Comparison of ENCODE assay signal across 9 cellular contexts in the genomic region with DNA sequence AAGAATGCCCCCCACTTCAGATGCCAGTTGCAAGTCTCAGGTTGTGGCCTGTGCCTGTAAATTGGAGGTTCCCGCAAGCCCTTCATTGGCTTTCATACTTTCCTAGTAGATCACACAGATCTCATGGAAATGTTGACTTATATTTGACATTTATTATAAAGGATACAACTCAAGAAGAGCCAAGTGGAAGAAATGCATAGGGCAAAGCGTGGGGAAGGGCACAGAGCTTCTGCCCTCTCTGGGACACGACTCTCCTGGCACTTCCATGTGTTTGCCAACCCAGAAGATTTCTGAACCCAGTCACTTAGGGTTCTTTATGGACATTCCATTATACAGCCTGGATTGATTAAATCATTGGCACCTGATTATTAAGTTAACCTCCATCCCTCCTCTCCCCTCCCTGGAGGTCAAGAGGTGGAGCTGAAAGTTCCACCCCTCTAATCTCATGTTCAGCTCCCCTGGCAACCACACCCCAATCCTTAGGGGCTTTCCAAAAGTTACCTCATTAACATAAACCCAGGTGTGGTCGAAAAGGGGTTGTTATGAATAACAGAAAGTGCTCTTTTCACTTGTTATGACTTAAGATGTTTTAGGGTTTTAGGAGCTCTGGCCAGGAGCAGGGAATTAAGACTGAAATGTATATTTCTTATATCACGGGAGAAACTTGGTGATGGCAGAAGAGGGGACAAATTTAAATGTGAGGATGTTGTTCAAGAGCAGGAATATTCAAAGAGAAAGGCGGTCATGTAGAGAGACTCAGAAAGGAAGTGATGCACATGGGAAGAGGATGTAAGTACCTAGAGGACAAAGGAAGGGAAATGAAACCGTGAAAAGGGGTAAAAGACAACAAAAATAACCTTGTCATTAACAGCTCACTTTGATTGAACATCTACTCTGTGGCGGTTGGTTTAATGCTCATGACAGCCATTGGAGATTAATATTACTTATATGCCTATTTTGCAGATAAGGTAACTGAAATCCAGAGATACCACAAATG. TPM values are rescaled to one million over a fixed set of nuclear protein-coding genes. Genes with fewer than 3 reads are reported as not detected.
DNase-seq lines count a peak whose midpoint lies in the region; ATAC-seq and TF ChIP-seq lines count a peak whose summit lies in the region.
"Had no signal": no experiment of that assay in that cellular context is flagged by ENCODE, and none has a peak within 500 bp of the region (broad histone marks: within the 10 kb centered on the region; RNA-seq: fewer than 3 reads in every experiment).

No MANE protein-coding gene starts in this region.

- peaks cover 54 to 80% (median 69%) of the 10 kb centered on the region in 3 donors for H3K4me1 Mint-ChIP-seq in CD8-positive, alpha-beta memory T cell
- H3K4me1 Mint-ChIP-seq in activated naive CD8-positive, alpha-beta T cell treated with anti-CD3 and anti-CD28 coated beads, Interleukin-2, amount 10 ng/mL, durations not matched to agents 7 days and 5 days, result peaks cover 50% of the 10 kb centered on the region

- CTCF ChIA-PET in CD8-positive, alpha-beta memory T cell (lab: Charles Lee), result interaction anchor here (0.9 to 1.0 kb wide), 2 partner anchors 20 to 245 kb away, joined by 3 read pairs; no protein-coding TSS in a partner anchor

- no peaks in the 10 kb centered on the region for H3K27me3 Mint-ChIP-seq in CD8-positive, alpha-beta memory T cell
- no peaks in the 10 kb centered on the region for H3K27me3 Mint-ChIP-seq in activated naive CD8-positive, alpha-beta T cell treated with anti-CD3 and anti-CD28 coated beads, Interleukin-2, amount 10 ng/mL, durations not matched to agents 7 days and 5 days

- peak overlapping the region; percentile 8 for H3K27ac ChIP-seq in CD8-positive, alpha-beta memory T cell (ENCODE audit: low read depth, low read length)
- H3K27ac ChIP-seq in vagina (no peak overlapping the region), heart right ventricle (peak overlapping the region in 2 of 10 donors; percentile 6 to 69), thyroid gland (no peak overlapping the region)

- H3K36me3 ChIP-seq in CD8-positive, alpha-beta memory T cell (ENCODE audit: insufficient read depth, low read length), result peaks cover 67% of the 10 kb centered on the region
- H3K36me3 ChIP-seq in vagina (peaks cover 0 to 70% of the 10 kb centered on the region in 2 donors), heart right ventricle (peaks cover 0 to 100% (median 50%) of the 10 kb centered on the region in 9 donors), thyroid gland (peaks cover 38 to 43% of the 10 kb centered on the region in 2 donors)

- POLR2A ChIA-PET in CD8-positive, alpha-beta memory T cell (lab: Charles Lee), result no interaction called here
- POLR2A ChIA-PET in activated naive CD8-positive, alpha-beta T cell treated with anti-CD3 and anti-CD28 coated beads, Interleukin-2, amount 10 ng/mL, durations not matched to agents 7 days and 5 days (lab: Charles Lee), result interaction anchor here (0.6 to 1.9 kb wide), 7 partner anchors 17 to 222 kb away, joined by 3 to 6 read pairs (median 3); a partner anchor contains a TSS

- peaks cover 21% of the 10 kb centered on the region for H3K4me1 ChIP-seq in CD8-positive, alpha-beta memory T cell (ENCODE audit: insufficient read depth, low read length)
- H3K4me1 ChIP-seq in vagina (no peaks in the 10 kb centered on the region), heart right ventricle (peaks cover 0 to 57% (median 0%) of the 10 kb centered on the region in 9 donors), thyroid gland (no peaks in the 10 kb centered on the region)

- H3K9me3 ChIP-seq in CD8-positive, alpha-beta memory T cell (ENCODE audit: low read length), result no peaks in the 10 kb centered on the region
- H3K9me3 ChIP-seq in vagina, result no peaks in the 10 kb centered on the region
- no peaks in the 10 kb centered on the region for H3K9me3 ChIP-seq in heart right ventricle
- H3K9me3 ChIP-seq in thyroid gland, result no peaks in the 10 kb centered on the region

- DNase-seq in CD8-positive, alpha-beta memory T cell, result peak in 2 of 5 donors; percentile 21 to 26
- no peak for DNase-seq in activated naive CD8-positive, alpha-beta T cell treated with anti-CD3 and anti-CD28 coated beads, Interleukin-2, amount 10 ng/mL, durations not matched to agents 7 days and 5 days
- DNase-seq in vagina (ENCODE audit: extremely low spot score in 2 of 2) (no peak), cardiac septum (ENCODE audit: low spot score) (no peak), heart right ventricle (no peak), thyroid gland (no peak)

- peaks cover 33 to 92% (median 46%) of the 10 kb centered on the region in 3 donors for H3K36me3 Mint-ChIP-seq in CD8-positive, alpha-beta memory T cell
- H3K36me3 Mint-ChIP-seq in activated naive CD8-positive, alpha-beta T cell treated with anti-CD3 and anti-CD28 coated beads, Interleukin-2, amount 10 ng/mL, durations not matched to agents 7 days and 5 days, result peaks cover 78% of the 10 kb centered on the region

- no peaks in the 10 kb centered on the region for H3K27me3 ChIP-seq in CD8-positive, alpha-beta memory T cell (ENCODE audit: insufficient read depth, low read length, poor library complexity, severe bottlenecking)
- H3K27me3 ChIP-seq in vagina, result no peaks in the 10 kb centered on the region
- no peaks in the 10 kb centered on the region for H3K27me3 ChIP-seq in heart right ventricle
- H3K27me3 ChIP-seq in thyroid gland, result no peaks in the 10 kb centered on the region

- TF ChIP-seq POLR2A in vagina (IDR thresholded peaks at IDR 0.05) (no peak), thyroid gland (IDR thresholded peaks at IDR 0.05) (no peak)

- H3K4me3 ChIP-seq in CD8-positive, alpha-beta memory T cell (ENCODE audit: low read length), result no peak overlapping the region
- H3K4me3 ChIP-seq in vagina (no peak overlapping the region), heart right ventricle (no peak overlapping the region), thyroid gland (replicated peaks in 1 of 3) (no peak overlapping the region)

- intact Hi-C loops in vagina (cut with DNase I), result no loop called here
- intact Hi-C loops in cardiac septum (cut with DNase I), result no loop called here
- intact Hi-C loops in heart right ventricle (cut with DNase I), result loop anchor here in 1 of 10 donors (5.0 kb wide), 1 partner anchor 35 kb away; no protein-coding TSS in a partner anchor
- intact Hi-C loops in thyroid gland (cut with DNase I), result no loop called here

- WGBS in heart right ventricle, 2 donors, result 79 to 82% methylated on average over 8 of the region's 8 CpGs
- 85 to 88% methylated on average over 8 of the region's 8 CpGs for WGBS in thyroid gland, 2 donors

- ATAC-seq in GM19455 (IDR thresholded peaks at IDR 0.05; ENCODE audit: unreplicated experiment) (peak; percentile 78), HG03280 (IDR thresholded peaks at IDR 0.05; ENCODE audit: unreplicated experiment) (peak; percentile 81), heart right ventricle (no peak)
- peak; percentile 66 for ATAC-seq in activated naive CD8-positive, alpha-beta T cell treated with anti-CD3 and anti-CD28 coated beads, Interleukin-2, amount 10 ng/mL, durations not matched to agents 7 days and 5 days (ENCODE audit: low read depth)
- ATAC-seq: SK-N-SH treated with all-trans-retinoic acid at 6 μM for 48 hours had no signal

- TF ChIP-seq CTCF in vagina (IDR thresholded peaks at IDR 0.05) (no peak), heart right ventricle (IDR thresholded peaks at IDR 0.05) (no peak), thyroid gland (IDR thresholded peaks at IDR 0.05) (no peak)

- H3K27ac Mint-ChIP-seq in CD8-positive, alpha-beta memory T cell, result peak overlapping the region; percentile 67 to 95 (median 90)
- peak overlapping the region; percentile 84 for H3K27ac Mint-ChIP-seq in activated naive CD8-positive, alpha-beta T cell treated with anti-CD3 and anti-CD28 coated beads, Interleukin-2, amount 10 ng/mL, durations not matched to agents 7 days and 5 days

- H3K9me3 Mint-ChIP-seq in CD8-positive, alpha-beta memory T cell, result no peaks in the 10 kb centered on the region
- no peaks in the 10 kb centered on the region for H3K9me3 Mint-ChIP-seq in activated naive CD8-positive, alpha-beta T cell treated with anti-CD3 and anti-CD28 coated beads, Interleukin-2, amount 10 ng/mL, durations not matched to agents 7 days and 5 days

- H3K4me3 Mint-ChIP-seq in CD8-positive, alpha-beta memory T cell, result peak overlapping the region in 6 of 7 donors; percentile 18 to 74 (median 48)
- H3K4me3 Mint-ChIP-seq in activated naive CD8-positive, alpha-beta T cell treated with anti-CD3 and anti-CD28 coated beads, Interleukin-2, amount 10 ng/mL, durations not matched to agents 7 days and 5 days, result peak overlapping the region; percentile 51

RNA-seq across cellular contexts. Expression of a gene that starts 31.8 kb away (rescaled TPM):
- total RNA-seq in CD8-positive, alpha-beta memory T cell, result 10 to 100 TPM; 82.7 to 84.4 TPM
- 209 TPM for polyA plus RNA-seq in CD8-positive, alpha-beta memory T cell
- total RNA-seq in activated naive CD8-positive, alpha-beta T cell treated with anti-CD3 and anti-CD28 coated beads, Interleukin-2, amount 10 ng/mL, durations not matched to agents 7 days and 5 days, result 100 to 1,000 TPM; 301 to 314 TPM
- total RNA-seq in vagina, result 64.8 TPM
- 46.3 TPM for total RNA-seq in cardiac septum
- 100 to 1,000 TPM in 1 of 10 donors, 10 to 100 TPM in 9; 45.6 to 123 (median 58.4) TPM for total RNA-seq in heart right ventricle
- 10 to 100 TPM; 20.3 to 58.2 TPM for polyA plus RNA-seq in heart right ventricle
- total RNA-seq in thyroid gland, result 100 to 1,000 TPM in 2 of 4 donors, 10 to 100 TPM in 2; 84.0 to 151 (median 98.0) TPM

Comparison
In these comparisons a context has a peak if more than half of its experiments do, and no peak if none do; other contexts are left out.
1. ATAC-seq: peak in GM19455 (single experiment), HG03280 (single experiment) and activated naive CD8-positive, alpha-beta T cell treated with anti-CD3 and anti-CD28 coated beads, Interleukin-2, amount 10 ng/mL, durations not matched to agents 7 days and 5 days (single experiment); none in heart right ventricle (0 of 8).